Comparison of ENCODE assay signal across 8 cellular contexts in the genomic region with DNA sequence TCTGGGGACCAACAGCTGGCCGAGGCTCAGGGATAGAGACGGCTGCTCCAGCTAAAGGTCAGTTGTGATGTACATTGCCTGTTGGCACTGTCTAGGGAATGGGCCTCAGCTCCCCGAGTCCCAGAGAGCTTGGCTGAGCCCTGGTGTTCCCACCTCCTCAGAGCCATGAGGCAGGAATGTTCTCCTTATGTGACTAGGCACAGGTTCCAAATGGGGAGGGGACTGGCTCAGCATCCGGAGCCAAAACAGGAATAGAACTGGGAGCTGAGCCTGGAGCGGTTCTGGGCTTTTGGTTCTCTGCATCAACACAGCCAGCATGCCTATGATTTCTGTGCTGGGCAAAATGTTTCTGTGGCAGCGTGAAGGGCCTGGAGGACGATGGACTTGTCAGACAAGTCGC. TPM values are rescaled to one million over a fixed set of nuclear protein-coding genes. Genes with fewer than 3 reads are reported as not detected.
A peak's percentile ranks its signal among the peaks of the same experiment; 100 is the strongest.
DNase-seq lines count a peak whose midpoint lies in the region; ATAC-seq, FAIRE-seq and TF ChIP-seq lines count a peak whose summit lies in the region.

A gene with protein sequence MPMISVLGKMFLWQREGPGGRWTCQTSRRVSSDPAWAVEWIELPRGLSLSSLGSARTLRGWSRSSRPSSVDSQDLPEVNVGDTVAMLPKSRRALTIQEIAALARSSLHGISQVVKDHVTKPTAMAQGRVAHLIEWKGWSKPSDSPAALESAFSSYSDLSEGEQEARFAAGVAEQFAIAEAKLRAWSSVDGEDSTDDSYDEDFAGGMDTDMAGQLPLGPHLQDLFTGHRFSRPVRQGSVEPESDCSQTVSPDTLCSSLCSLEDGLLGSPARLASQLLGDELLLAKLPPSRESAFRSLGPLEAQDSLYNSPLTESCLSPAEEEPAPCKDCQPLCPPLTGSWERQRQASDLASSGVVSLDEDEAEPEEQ (plus strand): TSS at position 286 of the 400 bp plus-strand sequence. CDS start 31 bp downstream, at position 317.

- H3K4me1 ChIP-seq in BE2C (peaks cover 27% of the 10 kb centered on the region), NT2/D1 (ENCODE audit: insufficient read depth, insufficient read length) (peaks cover 13% of the 10 kb centered on the region), ectodermal cell (ENCODE audit: control insufficient read depth, insufficient read depth, low read length) (peaks cover 27% of the 10 kb centered on the region), thyroid gland (peaks cover 24 to 28% of the 10 kb centered on the region in 2 donors)

- peak within 1 kb of the TSS; percentile 77 for H3K4me3 ChIP-seq in BE2C (ENCODE audit: low read depth, low read length)
- peak within 1 kb of the TSS; percentile 90 for H3K4me3 ChIP-seq in NT2/D1 (ENCODE audit: insufficient read length, low read depth)
- peak within 1 kb of the TSS; percentile 68 for H3K4me3 ChIP-seq in ectodermal cell (ENCODE audit: insufficient read depth, low read depth, low read length)
- peak within 1 kb of the TSS; percentile 34 to 73 (median 43) for H3K4me3 ChIP-seq in thyroid gland (replicated peaks in 1 of 3)

- intact Hi-C loops in thyroid gland (cut with DNase I) = no loop called here

- no peak for FAIRE-seq in urothelium cell line (lab: Jason Lieb, UNC)

- no peak for ATAC-seq in GM21367 (IDR thresholded peaks at IDR 0.05; ENCODE audit: unreplicated experiment)

- H3K36me3 ChIP-seq in BE2C (peaks cover 33% of the 10 kb centered on the region), NT2/D1 (ENCODE audit: insufficient read depth, insufficient read length, low read length) (peaks cover 67% of the 10 kb centered on the region), ectodermal cell (ENCODE audit: control insufficient read depth, insufficient read depth, low read length) (peaks cover 20% of the 10 kb centered on the region), thyroid gland (peaks cover 25 to 35% of the 10 kb centered on the region in 2 donors)

- TF ChIP-seq POLR2A in thyroid gland (IDR thresholded peaks at IDR 0.05) = no peak

- H3K9ac ChIP-seq in NT2/D1 (ENCODE audit: insufficient read length, low read depth) = peak within 1 kb of the TSS; percentile 96

- H3K9me3 ChIP-seq in BE2C (no peaks in the 10 kb centered on the region), NT2/D1 (ENCODE audit: insufficient read depth, low read length) (no peaks in the 10 kb centered on the region), ectodermal cell (ENCODE audit: control insufficient read depth, low read length) (no peaks in the 10 kb centered on the region), thyroid gland (no peaks in the 10 kb centered on the region)

- DNase-seq in BE2C (no peak), NT2/D1 (ENCODE audit: low read depth, low spot score) (no peak), mesenteric fat pad (ENCODE audit: low spot score) (no peak), thyroid gland (peak in 1 of 2 donors; percentile 52), urothelium cell line (ENCODE audit: low spot score) (no peak)
- no peak for DNase-seq in stimulated activated CD4-positive, alpha-beta T cell treated with anti-CD3 and anti-CD28 coated beads, Interleukin-2, amount 100 ng/mL, for 48 hours

- TF ChIP-seq CTCF in BE2C (IDR thresholded peaks at IDR 0.05; ENCODE audit: low read depth, low read length) = no peak
- no peak for TF ChIP-seq CTCF in thyroid gland (IDR thresholded peaks at IDR 0.05)

- WGBS in ectodermal cell, 2 experiments = 91 to 93% methylated on average over 8 of the region's 8 CpGs
- WGBS in thyroid gland, 2 donors = 57 to 69% methylated on average over 8 of the region's 8 CpGs

- H3K27ac ChIP-seq in ectodermal cell (ENCODE audit: insufficient read depth, low read depth, low read length, poor library complexity, severe bottlenecking) (peak within 1 kb of the TSS; percentile 95), thyroid gland (peak within 1 kb of the TSS; percentile 91 to 96 (median 91))

- H3K27me3 ChIP-seq in BE2C (no peaks in the 10 kb centered on the region), NT2/D1 (ENCODE audit: insufficient read depth, insufficient read length) (no peaks in the 10 kb centered on the region), ectodermal cell (ENCODE audit: control insufficient read depth, insufficient read depth, low read length, poor library complexity, severe bottlenecking) (no peaks in the 10 kb centered on the region), thyroid gland (no peaks in the 10 kb centered on the region)

RNA-seq across cellular contexts. Expression of the gene that starts here (rescaled TPM):
- polyA plus RNA-seq in BE2C (2012; ENCODE audit: insufficient read depth, insufficient read length, low read depth) = 36.2 TPM
- 25.5 TPM for polyA plus RNA-seq in ectodermal cell (2013, experiment 1 of 4)
- polyA plus RNA-seq in ectodermal cell (2013, experiment 2 of 4) = 24.2 TPM
- 20.9 TPM for polyA plus RNA-seq in ectodermal cell (2013, experiment 3 of 4)
- 21.4 TPM for polyA plus RNA-seq in ectodermal cell (2013, experiment 4 of 4)
- total RNA-seq in mesenteric fat pad (24.4 TPM), thyroid gland (10 to 100 TPM; 19.2 to 35.1 (median 22.5) TPM)
